Comparison of ENCODE assay signal across 1 cellular context in the genomic region with DNA sequence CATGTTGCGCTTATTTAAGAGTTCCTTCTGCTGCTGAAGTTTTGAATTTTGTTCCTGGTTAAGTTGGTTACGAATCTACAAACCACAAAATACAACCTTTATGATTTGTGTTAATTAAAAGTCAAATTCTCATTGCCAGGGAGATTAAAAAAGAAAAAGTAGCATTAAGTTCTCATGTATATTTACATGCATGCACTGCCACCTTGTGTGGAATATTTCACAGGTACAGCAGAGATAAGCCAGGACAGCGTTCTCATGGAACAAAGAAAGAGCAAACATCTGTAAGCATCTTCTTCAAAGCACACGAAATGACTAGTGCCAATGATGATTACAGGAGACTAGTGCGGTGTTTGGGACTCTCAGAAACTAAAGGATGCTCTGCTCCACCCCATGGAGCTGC.
TF ChIP-seq lines count a peak whose summit lies in the region.

No MANE protein-coding gene starts in this region.

TF ChIP-seq in HCT116, 20 proteins besides CTCF, POLR2A, EP300 and RAD21:
- TF ChIP-seq CBX3 (IDR thresholded peaks at IDR 0.05; ENCODE audit: low read depth) (no peak), SIN3A (IDR thresholded peaks at IDR 0.05; ENCODE audit: low read depth) (no peak), JUND (IDR thresholded peaks at IDR 0.05) (no peak), ATF3 (IDR thresholded peaks at IDR 0.05) (no peak), YY1 (IDR thresholded peaks at IDR 0.05; ENCODE audit: extremely low read depth, insufficient replicate concordance, low read depth, low read length) (no peak), FOSL1 (IDR thresholded peaks at IDR 0.05; ENCODE audit: low read depth) (no peak), ZNF274 (IDR thresholded peaks at IDR 0.05; ENCODE audit: low read depth, low read length) (no peak), CEBPB (IDR thresholded peaks at IDR 0.05; ENCODE audit: low read depth) (no peak), EZH2phosphoT487 (IDR thresholded peaks at IDR 0.05; ENCODE audit: borderline replicate concordance) (no peak), EGR1 (IDR thresholded peaks at IDR 0.05; ENCODE audit: low read depth) (no peak), TCF7L2 (IDR thresholded peaks at IDR 0.05; ENCODE audit: borderline replicate concordance, extremely low read depth, insufficient read depth, insufficient read length) (no peak), ZBTB33 (IDR thresholded peaks at IDR 0.05; ENCODE audit: extremely low read depth, insufficient replicate concordance, low read length) (no peak)
